In the genomic region with DNA sequence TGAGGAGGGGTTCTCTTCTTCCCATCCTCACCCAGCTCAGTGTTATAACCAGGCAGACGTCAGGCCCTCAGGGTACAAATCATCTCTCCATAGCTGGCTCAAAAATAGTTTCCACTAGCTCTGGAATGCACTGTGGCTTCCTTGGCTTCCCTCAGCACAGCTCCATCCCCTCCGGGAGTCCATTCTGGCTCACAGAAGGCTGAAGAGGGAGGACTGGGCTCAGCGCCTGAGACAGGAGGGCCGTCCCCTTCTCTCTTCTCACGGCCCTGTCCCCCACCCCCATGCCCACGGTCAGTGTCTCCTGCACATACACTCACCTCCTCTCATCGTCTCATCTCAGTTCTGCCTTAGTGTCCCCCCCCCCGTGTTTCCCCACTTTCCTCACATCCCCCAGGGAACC, we compare ENCODE assay signal across 8 cellular contexts. TPM values are rescaled to one million over a fixed set of nuclear protein-coding genes. Genes with fewer than 3 reads are reported as not detected.
DNase-seq lines count a peak whose midpoint lies in the region; ATAC-seq and TF ChIP-seq lines count a peak whose summit lies in the region.

No MANE protein-coding gene starts in this region.

- POLR2A ChIA-PET in activated CD8-positive, alpha-beta T cell treated with anti-CD3 and anti-CD28 coated beads for 36 hours (lab: Charles Lee), result interaction anchor here (0.8 to 1.1 kb wide), 3 partner anchors 10 to 18 kb away, joined by 3 read pairs; no protein-coding TSS in a partner anchor

- H3K9me3 ChIP-seq in adipocyte (ENCODE audit: control insufficient read depth, low read length), result no peaks in the 10 kb centered on the region
- no peaks in the 10 kb centered on the region for H3K9me3 ChIP-seq in cardiac muscle cell (ENCODE audit: low read depth)

- H3K4me1 ChIP-seq in adipocyte (ENCODE audit: control insufficient read depth, insufficient read depth, low read length) (peaks cover 32% of the 10 kb centered on the region), cardiac muscle cell (ENCODE audit: low read depth) (peaks cover 24% of the 10 kb centered on the region)

- H3K27me3 ChIP-seq in adipocyte (replicated peaks; ENCODE audit: control insufficient read depth, insufficient read depth, low read length) (no peaks in the 10 kb centered on the region), cardiac muscle cell (no peaks in the 10 kb centered on the region)

- TF ChIP-seq CTCF in AG10803 (conservative IDR thresholded peaks at IDR 0.05; ENCODE audit: low read length) (no peak; the same call in 1 of the 2 replicates), cardiac muscle cell (IDR thresholded peaks at IDR 0.05; ENCODE audit: low read depth, low read length) (no peak)
- TF ChIP-seq CTCF in activated CD8-positive, alpha-beta T cell treated with anti-CD3 and anti-CD28 coated beads for 36 hours (IDR thresholded peaks at IDR 0.05), result no peak

- ATAC-seq in HG02798 (IDR thresholded peaks at IDR 0.05; ENCODE audit: poor library complexity, unreplicated experiment) (no peak), HG02588 (IDR thresholded peaks at IDR 0.05; ENCODE audit: unreplicated experiment) (no peak)
- ATAC-seq in activated CD8-positive, alpha-beta T cell treated with anti-CD3 and anti-CD28 coated beads for 36 hours, result no peak

- H3K27me3 Mint-ChIP-seq in activated CD8-positive, alpha-beta T cell treated with anti-CD3 and anti-CD28 coated beads for 36 hours, result peaks cover 2% of the 10 kb centered on the region

- H3K4me3 Mint-ChIP-seq in activated CD8-positive, alpha-beta T cell treated with anti-CD3 and anti-CD28 coated beads for 36 hours, result no peak overlapping the region

- H3K4me1 Mint-ChIP-seq in activated CD8-positive, alpha-beta T cell treated with anti-CD3 and anti-CD28 coated beads for 36 hours (ENCODE audit: low read depth), result peaks cover 5% of the 10 kb centered on the region

- peak overlapping the region; percentile 80 for H3K9ac ChIP-seq in adipocyte (ENCODE audit: low read length)

- peak; percentile 96 for DNase-seq in AG10803 (ENCODE audit: low read depth)
- peak; percentile 95 for DNase-seq in adipocyte (ENCODE audit: low read depth)
- peak; percentile 32 to 96 for DNase-seq in cardiac muscle cell (ENCODE audit: low read depth in 1 of 2, low spot score in 1 of 2)
- DNase-seq in posterior vena cava (ENCODE audit: low spot score), result peak; percentile 94
- no peak for DNase-seq in activated CD8-positive, alpha-beta T cell treated with anti-CD3 and anti-CD28 coated beads for 36 hours
- DNase-seq in AML-193 (lab: John Stamatoyannopoulos, UW), result no peak

- intact Hi-C loops in posterior vena cava (cut with DNase I), result loop anchor here in 1 of 2 donors (5.0 kb wide), 1 partner anchor 107 kb away; a partner anchor contains a TSS
- intact Hi-C loops in activated CD8-positive, alpha-beta T cell treated with anti-CD3 and anti-CD28 coated beads for 36 hours (cut with micrococcal nuclease), result no loop called here

- H3K4me3 ChIP-seq in AG10803 (ENCODE audit: low read length) (peak overlapping the region; percentile 29), adipocyte (ENCODE audit: low read length) (peak overlapping the region; percentile 38), cardiac muscle cell (no peak overlapping the region)

- H3K36me3 ChIP-seq in adipocyte (ENCODE audit: control insufficient read depth, insufficient read depth, low read length, severe bottlenecking) (peaks cover 33% of the 10 kb centered on the region), cardiac muscle cell (no peaks in the 10 kb centered on the region)

- CTCF ChIA-PET in activated CD8-positive, alpha-beta T cell treated with anti-CD3 and anti-CD28 coated beads for 36 hours (lab: Charles Lee), result interaction anchor here (1.0 to 3.6 kb wide), 3 partner anchors 11 to 121 kb away, joined by 4 to 9 read pairs (median 8); no protein-coding TSS in a partner anchor

- H3K9me3 Mint-ChIP-seq in activated CD8-positive, alpha-beta T cell treated with anti-CD3 and anti-CD28 coated beads for 36 hours, result no peaks in the 10 kb centered on the region

- H3K36me3 Mint-ChIP-seq in activated CD8-positive, alpha-beta T cell treated with anti-CD3 and anti-CD28 coated beads for 36 hours (ENCODE audit: low read depth), result no peaks in the 10 kb centered on the region

- H3K27ac ChIP-seq in cardiac muscle cell, result peak overlapping the region; percentile 82

- H3K27ac Mint-ChIP-seq in activated CD8-positive, alpha-beta T cell treated with anti-CD3 and anti-CD28 coated beads for 36 hours, result no peak overlapping the region

RNA-seq across cellular contexts. Expression of a gene that starts 50.1 kb away (rescaled TPM):
- total RNA-seq in cardiac muscle cell (19.7 and 127 TPM in 2 replicates), posterior vena cava (10 to 100 TPM; 15.5 to 16.1 TPM)
- polyA plus RNA-seq in cardiac muscle cell, result 21.3 and 23.2 TPM in 2 replicates
- total RNA-seq in activated CD8-positive, alpha-beta T cell treated with anti-CD3 and anti-CD28 coated beads for 36 hours, result 10 to 100 TPM; 41.7 to 53.1 TPM

Comparison
In these comparisons a context has a peak if more than half of its experiments do, and no peak if none do; other contexts are left out.
1. DNase-seq: peak in AG10803 (single experiment), adipocyte (single experiment), cardiac muscle cell (2 of 2) and posterior vena cava (single experiment); none in activated CD8-positive, alpha-beta T cell treated with anti-CD3 and anti-CD28 coated beads for 36 hours (single experiment) and AML-193 (0 of 2).